ENCODE assay signal across 1 cellular context in genomic region chr18:26960901-26961300, GRCh38.
TF ChIP-seq lines count a peak whose summit lies in the region.

No MANE protein-coding gene starts in this region.

TF ChIP-seq in H1, 55 proteins besides CTCF, POLR2A, EP300 and RAD21 (continued from another document):
- no peak for TF ChIP-seq USF2 (IDR thresholded peaks at IDR 0.05; ENCODE audit: low read length)
- TF ChIP-seq EGR1 (IDR thresholded peaks at IDR 0.05; ENCODE audit: borderline replicate concordance, low read depth, low read length): no peak
- TF ChIP-seq RNF2 (IDR thresholded peaks at IDR 0.05; ENCODE audit: borderline replicate concordance, low read depth, low read length, missing control alignments, poor library complexity, severe bottlenecking): no peak
- TF ChIP-seq TEAD4 (IDR thresholded peaks at IDR 0.05; ENCODE audit: low read depth, low read length): no peak
- TF ChIP-seq NRF1 (IDR thresholded peaks at IDR 0.05; ENCODE audit: low read depth, low read length): no peak
- TF ChIP-seq POU5F1 (IDR thresholded peaks at IDR 0.05; ENCODE audit: low read depth, low read length): no peak
